15 cellular contexts compared by ENCODE assay signal in genomic region chr15:52382647-52383046, GRCh38.
A peak's percentile ranks its signal among the peaks of the same experiment; 100 is the strongest.
DNase-seq lines count a peak whose midpoint lies in the region; ATAC-seq and TF ChIP-seq lines count a peak whose summit lies in the region.
"Had no signal": no experiment of that assay in that cellular context is flagged by ENCODE, and none has a peak within 500 bp of the region (broad histone marks: within the 10 kb centered on the region; RNA-seq: fewer than 3 reads in every experiment).

No MANE protein-coding gene starts in this region.

- H3K4me1 Mint-ChIP-seq in activated naive CD8-positive, alpha-beta T cell (ENCODE audit: low read depth), result peaks cover 5% of the 10 kb centered on the region
- H3K4me1 Mint-ChIP-seq in activated naive CD8-positive, alpha-beta T cell treated with anti-CD3 and anti-CD28 coated beads for 36 hours, result peaks cover 15% of the 10 kb centered on the region

- no peaks in the 10 kb centered on the region for H3K9me3 Mint-ChIP-seq in activated naive CD8-positive, alpha-beta T cell (ENCODE audit: low read depth)
- no peaks in the 10 kb centered on the region for H3K9me3 Mint-ChIP-seq in activated naive CD8-positive, alpha-beta T cell treated with anti-CD3 and anti-CD28 coated beads for 36 hours
- H3K9me3 Mint-ChIP-seq: activated naive CD4-positive, alpha-beta T cell treated with anti-CD3 and anti-CD28 coated beads, Interleukin-2, amount 50 U/mL, for 72 hours had no signal

- ATAC-seq in HG02642 (IDR thresholded peaks at IDR 0.05; ENCODE audit: poor library complexity, unreplicated experiment) (peak; percentile 19), HG03460 (IDR thresholded peaks at IDR 0.05; ENCODE audit: unreplicated experiment) (peak; percentile 21), SK-N-SH treated with all-trans-retinoic acid at 6 μM for 48 hours (no peak)
- ATAC-seq: heart left ventricle had no signal

- peaks cover 15% of the 10 kb centered on the region for H3K36me3 Mint-ChIP-seq in activated naive CD8-positive, alpha-beta T cell
- H3K36me3 Mint-ChIP-seq in activated naive CD8-positive, alpha-beta T cell treated with anti-CD3 and anti-CD28 coated beads for 36 hours, result peaks cover 13% of the 10 kb centered on the region

- DNase-seq in activated naive CD8-positive, alpha-beta T cell treated with anti-CD3 and anti-CD28 coated beads for 36 hours, result no peak
- DNase-seq in NCI-H524 treated with DMSO at 0.1 percent for 48 hours (lab: John Stamatoyannopoulos, UW) (no peak), NCI-H510A treated with DMSO at 0.1 percent for 48 hours (lab: John Stamatoyannopoulos, UW) (no peak), NOMO-1 treated with dmso at 0.1 percent for 144 hours (lab: John Stamatoyannopoulos, UW; ENCODE audit: unreplicated experiment) (no peak)
- DNase-seq: ACHN; activated CD8-positive, alpha-beta memory T cell treated with anti-CD3 and anti-CD28 coated beads for 24 hours; COR-L47; heart left ventricle; trophoblast cell had no signal

- peak overlapping the region; percentile 66 for H3K27ac Mint-ChIP-seq in activated naive CD8-positive, alpha-beta T cell
- no peak overlapping the region for H3K27ac Mint-ChIP-seq in activated naive CD8-positive, alpha-beta T cell treated with anti-CD3 and anti-CD28 coated beads for 36 hours
- H3K27ac Mint-ChIP-seq: activated naive CD4-positive, alpha-beta T cell treated with anti-CD3 and anti-CD28 coated beads, Interleukin-2, amount 50 U/mL, for 72 hours; progenitor cell of endocrine pancreas had no signal

- H3K4me3 Mint-ChIP-seq in activated naive CD8-positive, alpha-beta T cell, result no peak overlapping the region
- no peak overlapping the region for H3K4me3 Mint-ChIP-seq in activated naive CD8-positive, alpha-beta T cell treated with anti-CD3 and anti-CD28 coated beads for 36 hours

- no peaks in the 10 kb centered on the region for H3K27me3 Mint-ChIP-seq in activated naive CD8-positive, alpha-beta T cell
- H3K27me3 Mint-ChIP-seq in activated naive CD8-positive, alpha-beta T cell treated with anti-CD3 and anti-CD28 coated beads for 36 hours, result no peaks in the 10 kb centered on the region
- H3K27me3 Mint-ChIP-seq: progenitor cell of endocrine pancreas had no signal

TF ChIP-seq in SK-N-SH treated with all-trans-retinoic acid at 6 μM for 48 hours, 23 proteins besides CTCF, POLR2A, EP300 and RAD21:
- no peak for TF ChIP-seq BACH2 (CRISPR knock-in tag; IDR thresholded peaks at IDR 0.05; ENCODE audit: borderline replicate concordance)
- no peak for TF ChIP-seq TOX (CRISPR knock-in tag; IDR thresholded peaks at IDR 0.05; ENCODE audit: borderline replicate concordance)
- TF ChIP-seq ISL1 (CRISPR knock-in tag; IDR thresholded peaks at IDR 0.05), result no peak
- no peak for TF ChIP-seq ZC3H10 (CRISPR knock-in tag; IDR thresholded peaks at IDR 0.05)
- no peak for TF ChIP-seq ARNTL (CRISPR knock-in tag; IDR thresholded peaks at IDR 0.05; ENCODE audit: borderline replicate concordance, low read depth)
- no peak for TF ChIP-seq ZFP30 (CRISPR knock-in tag; IDR thresholded peaks at IDR 0.05)
- TF ChIP-seq GLIS3 (CRISPR knock-in tag; IDR thresholded peaks at IDR 0.05), result no peak
- no peak for TF ChIP-seq ZFP3 (CRISPR knock-in tag; IDR thresholded peaks at IDR 0.05)
- no peak for TF ChIP-seq PATZ1 (CRISPR knock-in tag; IDR thresholded peaks at IDR 0.05; ENCODE audit: borderline replicate concordance)
- no peak for TF ChIP-seq PPARA (CRISPR knock-in tag; IDR thresholded peaks at IDR 0.05; ENCODE audit: borderline replicate concordance)
- no peak for TF ChIP-seq OSR1 (CRISPR knock-in tag; IDR thresholded peaks at IDR 0.05)
